Comparison of ENCODE assay signal across 21 cellular contexts in genomic region chr20:62670156-62670555, GRCh38. TPM values are rescaled to one million over a fixed set of nuclear protein-coding genes. Genes with fewer than 3 reads are reported as not detected.
"Had no signal": no experiment of that assay in that cellular context is flagged by ENCODE, and none has a peak within 500 bp of the region (broad histone marks: within the 10 kb centered on the region; RNA-seq: fewer than 3 reads in every experiment).

No MANE protein-coding gene starts in this region.

- H3K4me1 Mint-ChIP-seq: endodermal cell, memory B cell had no signal

- ATAC-seq: foreskin keratinocyte; left cardiac atrium; lower lobe of right lung; natural killer cell treated with Interleukin-12 subunit alpha and Interleukin-12 subunit beta and Interleukin-15 and Interleukin-18, amount 100 ng/mL, for 72 hours; right cardiac atrium; stimulated activated naive CD8-positive, alpha-beta T cell treated with anti-CD3 and anti-CD28 coated beads, Interleukin-15, Interleukin-2, amounts not matched to agents 100 U/mL and 50 U/mL, for 24 hours; upper lobe of right lung had no signal

- H3K9me3 ChIP-seq: left ventricle myocardium inferior, lower lobe of right lung, suprapubic skin, thyroid gland, upper lobe of right lung had no signal

- H3K79me2 ChIP-seq: hepatocyte had no signal

- H3K4me3 ChIP-seq: coronary artery, hepatocyte, left ventricle myocardium inferior, lower lobe of right lung, suprapubic skin, thyroid gland, upper lobe of right lung had no signal

- H3K27ac Mint-ChIP-seq: endodermal cell; memory B cell; natural killer cell treated with Interleukin-12 subunit alpha and Interleukin-12 subunit beta and Interleukin-15 and Interleukin-18, amount 100 ng/mL, for 72 hours had no signal

- H2AFZ ChIP-seq: hepatocyte had no signal

- H3K27ac ChIP-seq: coronary artery, foreskin keratinocyte, hepatocyte, left ventricle myocardium inferior, lower lobe of right lung, suprapubic skin, thyroid gland, upper lobe of right lung had no signal

- H3K4me1 ChIP-seq: foreskin keratinocyte, thyroid gland had no signal

- H3K36me3 Mint-ChIP-seq: mesothelial cell of epicardium; natural killer cell treated with Interleukin-12 subunit alpha and Interleukin-12 subunit beta and Interleukin-15 and Interleukin-18, amount 100 ng/mL, for 72 hours had no signal

- H3K9me3 Mint-ChIP-seq: endodermal cell; memory B cell; mesothelial cell of epicardium; natural killer cell treated with Interleukin-12 subunit alpha and Interleukin-12 subunit beta and Interleukin-15 and Interleukin-18, amount 100 ng/mL, for 72 hours had no signal

- H3K27me3 ChIP-seq: hepatocyte, thyroid gland had no signal

- H3K27me3 Mint-ChIP-seq: natural killer cell treated with Interleukin-12 subunit alpha and Interleukin-12 subunit beta and Interleukin-15 and Interleukin-18, amount 100 ng/mL, for 72 hours had no signal

- H3K36me3 ChIP-seq: suprapubic skin, thyroid gland, upper lobe of right lung had no signal

- H3K4me3 Mint-ChIP-seq: endodermal cell; memory B cell; mesothelial cell of epicardium; natural killer cell treated with Interleukin-12 subunit alpha and Interleukin-12 subunit beta and Interleukin-15 and Interleukin-18, amount 100 ng/mL, for 72 hours had no signal

- DNase-seq: effector CD4-positive, alpha-beta T cell; endodermal cell; erythroblast; foreskin keratinocyte; kidney; left cardiac atrium; left ventricle myocardium inferior; lower lobe of right lung; right cardiac atrium; stimulated activated CD4-positive, alpha-beta T cell treated with anti-CD3 and anti-CD28 coated beads, Interleukin-12 subunit alpha, Interleukin-12 subunit beta, amount 100 ng/mL, for 4 hours; stimulated activated naive CD8-positive, alpha-beta T cell treated with anti-CD3 and anti-CD28 coated beads, Interleukin-15, Interleukin-2, amounts not matched to agents 100 U/mL and 50 U/mL, for 24 hours; thyroid gland; upper lobe of right lung had no signal

- H3K4me2 ChIP-seq: hepatocyte had no signal

RNA-seq across cellular contexts. Expression of gene SLCO4A1, which starts 27.9 kb away (rescaled TPM):
- total RNA-seq: chondrocyte had no signal

RNA-seq across cellular contexts. Expression of gene NTSR1, which starts 38.5 kb away (rescaled TPM):
- total RNA-seq: chondrocyte; left cardiac atrium; left ventricle myocardium inferior; lower lobe of right lung; natural killer cell treated with Interleukin-12 subunit alpha and Interleukin-12 subunit beta and Interleukin-15 and Interleukin-18, amount 100 ng/mL, for 72 hours; osteoblast had no signal
- polyA plus RNA-seq: hepatocyte, right cardiac atrium had no signal
